ENCODE assay signal across 14 cellular contexts in the genomic region with DNA sequence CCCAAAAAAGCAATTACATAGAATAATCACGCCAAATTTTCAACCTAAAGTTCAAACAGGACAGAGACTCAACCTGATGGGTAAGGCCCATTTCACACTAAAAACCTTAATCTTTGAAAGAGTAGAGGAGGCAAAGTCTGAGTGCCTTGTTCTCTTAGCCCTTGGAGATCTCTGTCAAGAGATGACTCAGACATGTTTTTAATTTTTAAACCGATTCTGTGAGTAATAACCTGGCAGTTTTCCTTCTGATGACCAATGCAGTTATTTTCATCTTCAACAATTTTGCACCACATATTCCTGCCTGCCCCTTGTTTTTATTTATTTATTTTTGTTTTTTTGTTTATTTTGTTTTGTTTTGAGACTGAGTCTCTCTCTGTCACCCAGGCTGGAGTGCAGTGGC. TPM values are rescaled to one million over a fixed set of nuclear protein-coding genes. Genes with fewer than 3 reads are reported as not detected.
DNase-seq lines count a peak whose midpoint lies in the region; ATAC-seq and TF ChIP-seq lines count a peak whose summit lies in the region.
"Had no signal": no experiment of that assay in that cellular context is flagged by ENCODE, and none has a peak within 500 bp of the region (broad histone marks: within the 10 kb centered on the region; RNA-seq: fewer than 3 reads in every experiment).

No MANE protein-coding gene starts in this region.

- in situ Hi-C loops in Panc1 (cut with HindIII; ENCODE audit: low pct_unique_long_range_greater_than_20kb, low sequenced_read_pairs): no loop called here

- H3K4me3 Mint-ChIP-seq in activated CD8-positive, alpha-beta memory T cell treated with anti-CD3 and anti-CD28 coated beads, Interleukin-2, amount 10 ng/mL, durations not matched to agents 7 days and 5 days: peak overlapping the region; percentile 40
- H3K4me3 Mint-ChIP-seq in chondrocyte (ENCODE audit: unreplicated experiment): no peak overlapping the region
- H3K4me3 Mint-ChIP-seq in stimulated activated effector memory CD8-positive, alpha-beta T cell treated with anti-CD3 and anti-CD28 coated beads, Interleukin-12 subunit alpha, Interleukin-12 subunit beta, amount 100 ng/mL, for 72 hours: peak overlapping the region; percentile 85
- H3K4me3 Mint-ChIP-seq in progenitor cell of endocrine pancreas (ENCODE audit: low read depth): no peak overlapping the region
- H3K4me3 Mint-ChIP-seq: activated CD4-positive, alpha-beta T cell treated with anti-CD3 and anti-CD28 coated beads for 36 hours had no signal

- intact Hi-C loops in Panc1 (cut with micrococcal nuclease; ENCODE audit: unreplicated experiment): no loop called here

- H3K4me1 ChIP-seq in Panc1 (ENCODE audit: control insufficient read depth, insufficient read depth, low read length): peaks cover 5% of the 10 kb centered on the region; the same call in 1 of the 2 replicates
- H3K4me1 ChIP-seq: BE2C, uterus had no signal

- peaks cover 2% of the 10 kb centered on the region for H3K36me3 Mint-ChIP-seq in activated CD8-positive, alpha-beta memory T cell treated with anti-CD3 and anti-CD28 coated beads, Interleukin-2, amount 10 ng/mL, durations not matched to agents 7 days and 5 days
- H3K36me3 Mint-ChIP-seq in chondrocyte (ENCODE audit: low read depth) (no peaks in the 10 kb centered on the region), progenitor cell of endocrine pancreas (ENCODE audit: insufficient read depth) (no peaks in the 10 kb centered on the region)
- H3K36me3 Mint-ChIP-seq in stimulated activated effector memory CD8-positive, alpha-beta T cell treated with anti-CD3 and anti-CD28 coated beads, Interleukin-12 subunit alpha, Interleukin-12 subunit beta, amount 100 ng/mL, for 72 hours: peaks cover 32% of the 10 kb centered on the region

- no peaks in the 10 kb centered on the region for H3K36me3 ChIP-seq in Panc1 (ENCODE audit: control insufficient read depth, insufficient read depth, low read length)
- H3K36me3 ChIP-seq: BE2C, uterus had no signal

- H3K4me1 Mint-ChIP-seq in activated CD8-positive, alpha-beta memory T cell treated with anti-CD3 and anti-CD28 coated beads, Interleukin-2, amount 10 ng/mL, durations not matched to agents 7 days and 5 days: peaks cover 51% of the 10 kb centered on the region
- H3K4me1 Mint-ChIP-seq in chondrocyte (ENCODE audit: low read depth): peaks cover 26% of the 10 kb centered on the region
- H3K4me1 Mint-ChIP-seq in stimulated activated effector memory CD8-positive, alpha-beta T cell treated with anti-CD3 and anti-CD28 coated beads, Interleukin-12 subunit alpha, Interleukin-12 subunit beta, amount 100 ng/mL, for 72 hours: peaks cover 66% of the 10 kb centered on the region
- peaks cover 9% of the 10 kb centered on the region for H3K4me1 Mint-ChIP-seq in progenitor cell of endocrine pancreas (ENCODE audit: low read depth)

- no peak for ATAC-seq in activated CD8-positive, alpha-beta memory T cell treated with anti-CD3 and anti-CD28 coated beads, Interleukin-2, amount 10 ng/mL, durations not matched to agents 7 days and 5 days
- ATAC-seq in Panc1: no peak
- peak; percentile 43 for ATAC-seq in stimulated activated effector memory CD8-positive, alpha-beta T cell treated with anti-CD3 and anti-CD28 coated beads, Interleukin-12 subunit alpha, Interleukin-12 subunit beta, amount 100 ng/mL, for 72 hours
- ATAC-seq: activated CD4-positive, alpha-beta T cell treated with anti-CD3 and anti-CD28 coated beads for 36 hours had no signal

- H3K9me3 Mint-ChIP-seq in activated CD8-positive, alpha-beta memory T cell treated with anti-CD3 and anti-CD28 coated beads, Interleukin-2, amount 10 ng/mL, durations not matched to agents 7 days and 5 days (ENCODE audit: low read depth): no peaks in the 10 kb centered on the region
- no peaks in the 10 kb centered on the region for H3K9me3 Mint-ChIP-seq in chondrocyte (ENCODE audit: low read depth)
- no peaks in the 10 kb centered on the region for H3K9me3 Mint-ChIP-seq in stimulated activated effector memory CD8-positive, alpha-beta T cell treated with anti-CD3 and anti-CD28 coated beads, Interleukin-12 subunit alpha, Interleukin-12 subunit beta, amount 100 ng/mL, for 72 hours
- H3K9me3 Mint-ChIP-seq in progenitor cell of endocrine pancreas (ENCODE audit: low read depth): no peaks in the 10 kb centered on the region
- H3K9me3 Mint-ChIP-seq: neural crest cell had no signal

- H3K27ac ChIP-seq in Panc1 (ENCODE audit: low read length): no peak overlapping the region
- H3K27ac ChIP-seq: uterus had no signal

- H3K27ac Mint-ChIP-seq in activated CD8-positive, alpha-beta memory T cell treated with anti-CD3 and anti-CD28 coated beads, Interleukin-2, amount 10 ng/mL, durations not matched to agents 7 days and 5 days: peak overlapping the region; percentile 69
- peak overlapping the region; percentile 18 for H3K27ac Mint-ChIP-seq in chondrocyte (ENCODE audit: unreplicated experiment)
- H3K27ac Mint-ChIP-seq in stimulated activated effector memory CD8-positive, alpha-beta T cell treated with anti-CD3 and anti-CD28 coated beads, Interleukin-12 subunit alpha, Interleukin-12 subunit beta, amount 100 ng/mL, for 72 hours: peak overlapping the region; percentile 33
- no peak overlapping the region for H3K27ac Mint-ChIP-seq in progenitor cell of endocrine pancreas
- H3K27ac Mint-ChIP-seq: activated CD4-positive, alpha-beta T cell treated with anti-CD3 and anti-CD28 coated beads for 36 hours had no signal

- POLR2A ChIA-PET in Panc1 (lab: Charles Lee): no interaction called here

- CTCF ChIA-PET in activated CD8-positive, alpha-beta memory T cell treated with anti-CD3 and anti-CD28 coated beads, Interleukin-2, amount 10 ng/mL, durations not matched to agents 7 days and 5 days (lab: Charles Lee): interaction anchor here (0.7 to 4.3 kb wide), 3 partner anchors 113 to 345 kb away, joined by 3 to 46 read pairs (median 5); a partner anchor contains a TSS
- CTCF ChIA-PET in Panc1 (lab: Charles Lee): interaction anchor here (0.8 kb wide), 1 partner anchor 716 kb away, joined by 3 read pairs; no protein-coding TSS in a partner anchor

- H3K27me3 ChIP-seq in Panc1 (ENCODE audit: control insufficient read depth, insufficient read depth, low read length): no peaks in the 10 kb centered on the region
- H3K27me3 ChIP-seq: BE2C, uterus had no signal

- no peaks in the 10 kb centered on the region for H3K9me3 ChIP-seq in Panc1 (ENCODE audit: control insufficient read depth, insufficient read depth, low read depth, low read length)
- H3K9me3 ChIP-seq: BE2C, uterus had no signal

- no peak for TF ChIP-seq CTCF in Panc1 (IDR thresholded peaks at IDR 0.05)
- no peak for TF ChIP-seq CTCF in chondrocyte (IDR thresholded peaks at IDR 0.05)
- TF ChIP-seq CTCF in progenitor cell of endocrine pancreas (IDR thresholded peaks at IDR 0.05; ENCODE audit: unreplicated experiment): no peak

- no peak for DNase-seq in activated CD8-positive, alpha-beta memory T cell treated with anti-CD3 and anti-CD28 coated beads, Interleukin-2, amount 10 ng/mL, durations not matched to agents 7 days and 5 days
- DNase-seq in activated CD8-positive, alpha-beta memory T cell treated with anti-CD3 and anti-CD28 coated beads for 24 hours: no peak
- DNase-seq in Panc1 (ENCODE audit: low read depth, low spot score) (peak; percentile 89), chondrocyte (ENCODE audit: low spot score) (no peak), NCI-H2107 (lab: John Stamatoyannopoulos, UW) (no peak), progenitor cell of endocrine pancreas (ENCODE audit: low spot score, unreplicated experiment) (no peak), NCI-H748 treated with DMSO at 0.1 percent for 48 hours (lab: John Stamatoyannopoulos, UW) (no peak)
- no peak for DNase-seq in stimulated activated effector memory CD8-positive, alpha-beta T cell treated with anti-CD3 and anti-CD28 coated beads, Interleukin-12 subunit alpha, Interleukin-12 subunit beta, amount 100 ng/mL, for 72 hours (ENCODE audit: low spot score in 2 of 2)
- DNase-seq: BE2C, cerebellar nuclear complex, NCI-H1105 treated with DMSO at 0.1 percent for 48 hours, uterus had no signal

- no peak overlapping the region for H3K4me3 ChIP-seq in Panc1 (ENCODE audit: low read depth in 2 of 2, low read length in 2 of 2)
- H3K4me3 ChIP-seq: uterus had no signal

- H3K27me3 Mint-ChIP-seq in activated CD8-positive, alpha-beta memory T cell treated with anti-CD3 and anti-CD28 coated beads, Interleukin-2, amount 10 ng/mL, durations not matched to agents 7 days and 5 days: no peaks in the 10 kb centered on the region
- H3K27me3 Mint-ChIP-seq in chondrocyte (ENCODE audit: low read depth) (no peaks in the 10 kb centered on the region), progenitor cell of endocrine pancreas (peaks cover 8% of the 10 kb centered on the region)

- BruUV-seq in Panc1 (replicated peaks; lab: Mats Ljungman, UMichigan): no TSS peak

RNA-seq across cellular contexts. Expression of a gene that starts 11.5 kb away (rescaled TPM):
- total RNA-seq in activated CD8-positive, alpha-beta memory T cell treated with anti-CD3 and anti-CD28 coated beads, Interleukin-2, amount 10 ng/mL, durations not matched to agents 7 days and 5 days: 10 to 100 TPM in 1 of 2 experiments, 1 to 10 TPM in 1; 4.7 to 18.5 TPM
- total RNA-seq in Panc1 (2021; ENCODE audit: unreplicated experiment) (2.9 TPM), chondrocyte (5.9 to 6.9 TPM (median 6.7 TPM) in 3 replicates), progenitor cell of endocrine pancreas (0.53 TPM in 1 of 2 replicates, not detected in the other)
- 1.6 TPM for polyA plus RNA-seq in Panc1 (2012; ENCODE audit: insufficient read length)

RNA-seq across cellular contexts. Expression of a gene that starts 17.2 kb away (rescaled TPM):
- 1 to 10 TPM; 7.5 to 8.1 TPM for total RNA-seq in activated CD8-positive, alpha-beta memory T cell treated with anti-CD3 and anti-CD28 coated beads, Interleukin-2, amount 10 ng/mL, durations not matched to agents 7 days and 5 days
- total RNA-seq in Panc1 (2021; ENCODE audit: unreplicated experiment) (4.4 TPM), chondrocyte (0.26 to 0.99 TPM (median 0.70 TPM) in 3 replicates), progenitor cell of endocrine pancreas (41.7 and 43.4 TPM in 2 replicates)
- 17.9 TPM for polyA plus RNA-seq in Panc1 (2012; ENCODE audit: insufficient read length)

RNA-seq across cellular contexts. Expression of a gene that starts 37.7 kb away (rescaled TPM):
- 100 to 1,000 TPM; 100 to 113 TPM for total RNA-seq in activated CD8-positive, alpha-beta memory T cell treated with anti-CD3 and anti-CD28 coated beads, Interleukin-2, amount 10 ng/mL, durations not matched to agents 7 days and 5 days
- total RNA-seq in Panc1 (2021; ENCODE audit: unreplicated experiment) (0.39 TPM), chondrocyte (not detected in 3 replicates), progenitor cell of endocrine pancreas (0.47 and 0.67 TPM in 2 replicates)
- polyA plus RNA-seq in Panc1 (2012; ENCODE audit: insufficient read length): 1.2 TPM
- total RNA-seq: neural crest cell had no signal

RNA-seq across cellular contexts. Expression of a gene that starts 55.2 kb away (rescaled TPM):
- under 1 TPM; 0.45 to 0.55 TPM for total RNA-seq in activated CD8-positive, alpha-beta memory T cell treated with anti-CD3 and anti-CD28 coated beads, Interleukin-2, amount 10 ng/mL, durations not matched to agents 7 days and 5 days
- total RNA-seq in Panc1 (2021; ENCODE audit: unreplicated experiment): 0.21 TPM
- 0.55 TPM for polyA plus RNA-seq in Panc1 (2012; ENCODE audit: insufficient read length)
- 0.32 TPM in 1 of 3 replicates, not detected in the others for total RNA-seq in chondrocyte
- 63.0 and 71.2 TPM in 2 replicates for total RNA-seq in progenitor cell of endocrine pancreas
- total RNA-seq: neural crest cell had no signal

RNA-seq across cellular contexts. Expression of a gene that starts 59.7 kb away (rescaled TPM):
- total RNA-seq in activated CD8-positive, alpha-beta memory T cell treated with anti-CD3 and anti-CD28 coated beads, Interleukin-2, amount 10 ng/mL, durations not matched to agents 7 days and 5 days: 10 to 100 TPM; 25.2 to 27.9 TPM
- total RNA-seq in Panc1 (2021; ENCODE audit: unreplicated experiment) (18.7 TPM), chondrocyte (47.8 to 51.7 TPM (median 49.4 TPM) in 3 replicates), progenitor cell of endocrine pancreas (75.2 and 76.2 TPM in 2 replicates)
- 23.1 TPM for polyA plus RNA-seq in Panc1 (2012; ENCODE audit: insufficient read length)

Comparison
In these comparisons a context has a peak if more than half of its experiments do, and no peak if none do; other contexts are left out.
1. H3K4me3 Mint-ChIP-seq: peak in activated CD8-positive, alpha-beta memory T cell treated with anti-CD3 and anti-CD28 coated beads, Interleukin-2, amount 10 ng/mL, durations not matched to agents 7 days and 5 days (single experiment) and stimulated activated effector memory CD8-positive, alpha-beta T cell treated with anti-CD3 and anti-CD28 coated beads, Interleukin-12 subunit alpha, Interleukin-12 subunit beta, amount 100 ng/mL, for 72 hours (single experiment); none in chondrocyte (single experiment) and progenitor cell of endocrine pancreas (single experiment).
2. RNA of a gene that starts 37.7 kb away (total RNA-seq): 100 to 113 TPM in activated CD8-positive, alpha-beta memory T cell treated with anti-CD3 and anti-CD28 coated beads, Interleukin-2, amount 10 ng/mL, durations not matched to agents 7 days and 5 days; 0.47 to 0.67 TPM in progenitor cell of endocrine pancreas, 0.39 TPM in Panc1 (single experiment) and not detected in chondrocyte; every median in the first group is over 10 times any median in the second.